ENCODE assay signal across 10 cellular contexts in genomic region chr14:63436286-63437098, GRCh38.
DNase-seq lines count a peak whose midpoint lies in the region; ATAC-seq and TF ChIP-seq lines count a peak whose summit lies in the region.
"Had no signal": no experiment of that assay in that cellular context is flagged by ENCODE, and none has a peak within 500 bp of the region (broad histone marks: within the 10 kb centered on the region; RNA-seq: fewer than 3 reads in every experiment).

No MANE protein-coding gene starts in this region.

- H3K4me1 Mint-ChIP-seq in activated T-cell treated with anti-CD3 and anti-CD28 coated beads, Interleukin-2, amount 50 U/mL, for 24 hours (ENCODE audit: low read depth), result peaks cover 74% of the 10 kb centered on the region
- peaks cover 71% of the 10 kb centered on the region for H3K4me1 Mint-ChIP-seq in activated T-cell treated with anti-CD3 and anti-CD28 coated beads, Interleukin-2, amount 50 U/mL, for 4 hours (ENCODE audit: low read depth)
- H3K4me1 Mint-ChIP-seq in chondrocyte (ENCODE audit: low read depth), result peaks cover 53% of the 10 kb centered on the region

- no peak for DNase-seq in activated T-cell treated with anti-CD3 and anti-CD28 coated beads, Interleukin-2, amount 50 U/mL, for 24 hours
- DNase-seq in activated T-cell treated with anti-CD3 and anti-CD28 coated beads, Interleukin-2, amount 50 U/mL, for 4 hours, result no peak
- no peak for DNase-seq in chondrocyte (ENCODE audit: low spot score)
- no peak for DNase-seq in mucosa of descending colon
- no peak for DNase-seq in upper lobe of left lung
- no peak for DNase-seq in stimulated activated CD4-positive, alpha-beta T cell treated with anti-CD3 and anti-CD28 coated beads, Interleukin-4, amount 100 ng/mL, for 24 hours
- no peak for DNase-seq in globus pallidus (ENCODE audit: low spot score)
- no peak for DNase-seq in SKM-1 (lab: John Stamatoyannopoulos, UW; ENCODE audit: unreplicated experiment)
- DNase-seq: H9; stimulated activated naive B cell treated with anti-CD40 and anti-IgM and Interleukin-4, amounts not matched to agents 10 μg/mL and 1 μg/mL and 100 μg/mL, for 72 hours had no signal

- H3K27ac Mint-ChIP-seq in activated T-cell treated with anti-CD3 and anti-CD28 coated beads, Interleukin-2, amount 50 U/mL, for 24 hours, result peak overlapping the region; percentile 27
- peak overlapping the region; percentile 84 for H3K27ac Mint-ChIP-seq in chondrocyte (ENCODE audit: unreplicated experiment)

- no peaks in the 10 kb centered on the region for H3K9me3 Mint-ChIP-seq in activated T-cell treated with anti-CD3 and anti-CD28 coated beads, Interleukin-2, amount 50 U/mL, for 24 hours
- H3K9me3 Mint-ChIP-seq in activated T-cell treated with anti-CD3 and anti-CD28 coated beads, Interleukin-2, amount 50 U/mL, for 4 hours, result no peaks in the 10 kb centered on the region
- H3K9me3 Mint-ChIP-seq in chondrocyte (ENCODE audit: low read depth), result no peaks in the 10 kb centered on the region
- H3K9me3 Mint-ChIP-seq: H9; stimulated activated naive B cell treated with anti-CD40 and anti-IgM and Interleukin-4, amounts not matched to agents 10 μg/mL and 1 μg/mL and 100 μg/mL, for 72 hours had no signal

- no peaks in the 10 kb centered on the region for H3K27me3 Mint-ChIP-seq in activated T-cell treated with anti-CD3 and anti-CD28 coated beads, Interleukin-2, amount 50 U/mL, for 24 hours
- H3K27me3 Mint-ChIP-seq in activated T-cell treated with anti-CD3 and anti-CD28 coated beads, Interleukin-2, amount 50 U/mL, for 4 hours (ENCODE audit: low read depth), result no peaks in the 10 kb centered on the region
- no peaks in the 10 kb centered on the region for H3K27me3 Mint-ChIP-seq in chondrocyte (ENCODE audit: low read depth)
- H3K27me3 Mint-ChIP-seq: stimulated activated naive B cell treated with anti-CD40 and anti-IgM and Interleukin-4, amounts not matched to agents 10 μg/mL and 1 μg/mL and 100 μg/mL, for 72 hours had no signal

- H3K4me3 ChIP-seq in mucosa of descending colon, result no peak overlapping the region
- no peak overlapping the region for H3K4me3 ChIP-seq in upper lobe of left lung

- peak in 1 of 4 donors; percentile 6 for TF ChIP-seq POLR2A in upper lobe of left lung (IDR thresholded peaks at IDR 0.05)

- no peak for TF ChIP-seq CTCF in chondrocyte (IDR thresholded peaks at IDR 0.05)
- TF ChIP-seq CTCF in mucosa of descending colon (IDR thresholded peaks at IDR 0.05), result no peak
- TF ChIP-seq CTCF in upper lobe of left lung (IDR thresholded peaks at IDR 0.05), result no peak

- H3K36me3 ChIP-seq in mucosa of descending colon (ENCODE audit: low read depth), result no peaks in the 10 kb centered on the region
- peaks cover 0 to 3% (median 0%) of the 10 kb centered on the region in 4 donors for H3K36me3 ChIP-seq in upper lobe of left lung

- WGBS in upper lobe of left lung, 2 donors, result 61 to 69% methylated on average over 5 of the region's 5 CpGs

- peaks cover 6% of the 10 kb centered on the region for H3K36me3 Mint-ChIP-seq in activated T-cell treated with anti-CD3 and anti-CD28 coated beads, Interleukin-2, amount 50 U/mL, for 24 hours (ENCODE audit: low read depth)
- peaks cover 12% of the 10 kb centered on the region for H3K36me3 Mint-ChIP-seq in activated T-cell treated with anti-CD3 and anti-CD28 coated beads, Interleukin-2, amount 50 U/mL, for 4 hours (ENCODE audit: insufficient read depth)
- no peaks in the 10 kb centered on the region for H3K36me3 Mint-ChIP-seq in chondrocyte (ENCODE audit: low read depth)

- H3K9me3 ChIP-seq in mucosa of descending colon (no peaks in the 10 kb centered on the region), upper lobe of left lung (no peaks in the 10 kb centered on the region)

- H3K4me1 ChIP-seq in mucosa of descending colon (ENCODE audit: low read depth), result peaks cover 34% of the 10 kb centered on the region
- H3K4me1 ChIP-seq in upper lobe of left lung, result peaks cover 47 to 66% (median 57%) of the 10 kb centered on the region in 4 donors

- ATAC-seq in activated T-cell treated with anti-CD3 and anti-CD28 coated beads, Interleukin-2, amount 50 U/mL, for 4 hours, result no peak
- peak; percentile 52 for ATAC-seq in mucosa of descending colon
- ATAC-seq in upper lobe of left lung (ENCODE audit: low FRiP score in 2 of 2), result no peak
- ATAC-seq: stimulated activated naive B cell treated with anti-CD40 and anti-IgM and Interleukin-4, amounts not matched to agents 10 μg/mL and 1 μg/mL and 100 μg/mL, for 72 hours had no signal

- H3K4me3 Mint-ChIP-seq in activated T-cell treated with anti-CD3 and anti-CD28 coated beads, Interleukin-2, amount 50 U/mL, for 24 hours, result no peak overlapping the region
- H3K4me3 Mint-ChIP-seq in activated T-cell treated with anti-CD3 and anti-CD28 coated beads, Interleukin-2, amount 50 U/mL, for 4 hours, result no peak overlapping the region
- no peak overlapping the region for H3K4me3 Mint-ChIP-seq in chondrocyte (ENCODE audit: unreplicated experiment)
- H3K4me3 Mint-ChIP-seq: H9; stimulated activated naive B cell treated with anti-CD40 and anti-IgM and Interleukin-4, amounts not matched to agents 10 μg/mL and 1 μg/mL and 100 μg/mL, for 72 hours had no signal

- peak overlapping the region; percentile 64 to 78 (median 73) for H3K27ac ChIP-seq in upper lobe of left lung

- H3K27me3 ChIP-seq in upper lobe of left lung, result no peaks in the 10 kb centered on the region

- no peak for TF ChIP-seq EP300 in upper lobe of left lung (IDR thresholded peaks at IDR 0.05)

- intact Hi-C loops in mucosa of descending colon (cut with DNase I, micrococcal nuclease), result no loop called here
